Comparison of ENCODE assay signal across 8 cellular contexts in the genomic region with DNA sequence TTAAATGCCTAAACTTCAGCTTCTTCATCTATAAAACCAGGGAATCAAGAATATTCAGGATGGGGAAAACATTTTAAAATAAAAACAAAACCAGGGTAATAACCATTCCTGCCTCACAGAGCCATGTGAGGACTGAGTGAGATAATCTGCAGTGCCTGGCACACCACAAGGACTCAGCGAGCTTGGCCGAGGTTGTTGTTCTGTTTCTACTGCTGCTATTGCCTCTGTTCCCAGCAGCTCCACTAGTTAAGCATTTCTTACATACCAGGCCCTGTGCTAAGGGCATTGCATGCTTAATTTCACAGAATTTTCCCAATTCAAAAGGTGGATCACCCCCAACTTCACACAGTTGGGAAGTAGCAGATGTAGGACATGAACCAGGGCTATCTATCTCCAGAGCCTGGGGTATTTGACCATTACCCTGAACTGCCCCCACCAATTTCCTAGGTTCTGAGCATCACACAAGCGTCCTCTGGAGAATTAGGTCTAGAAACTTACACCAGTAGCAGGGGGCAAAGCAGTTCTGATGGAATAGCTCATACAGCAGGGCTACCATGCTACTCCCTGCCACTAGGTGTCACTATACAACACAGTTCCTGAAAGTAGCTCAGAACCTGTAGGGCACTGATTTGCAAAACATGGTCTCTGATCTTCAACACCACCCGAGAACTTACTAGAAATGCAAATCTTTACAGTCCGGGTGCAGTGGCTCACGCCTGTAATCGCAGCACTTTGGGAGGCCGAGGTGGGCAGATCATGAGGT.
A peak's percentile ranks its signal among the peaks of the same experiment; 100 is the strongest.
DNase-seq lines count a peak whose midpoint lies in the region; ATAC-seq and TF ChIP-seq lines count a peak whose summit lies in the region.

No MANE protein-coding gene starts in this region.

- H3K27ac ChIP-seq in cardiac muscle cell (no peak overlapping the region), right atrium auricular region (no peak overlapping the region), gastroesophageal sphincter (no peak overlapping the region), thoracic aorta (peak overlapping the region; percentile 67 to 84)

- no peak for TF ChIP-seq POLR2A in gastroesophageal sphincter (IDR thresholded peaks at IDR 0.05)

- TF ChIP-seq CTCF in cardiac muscle cell (IDR thresholded peaks at IDR 0.05; ENCODE audit: low read depth, low read length) (peak; percentile 61), right atrium auricular region (IDR thresholded peaks at IDR 0.05) (peak in 1 of 2 donors; percentile 58), gastroesophageal sphincter (IDR thresholded peaks at IDR 0.05) (peak in 3 of 4 experiments; percentile 46 to 60 (median 55)), thoracic aorta (IDR thresholded peaks at IDR 0.05) (peak; percentile 52)

- H3K4me3 ChIP-seq in cardiac muscle cell (no peak overlapping the region), right atrium auricular region (no peak overlapping the region), gastroesophageal sphincter (no peak overlapping the region), thoracic aorta (no peak overlapping the region)

- no peak for TF ChIP-seq EP300 in gastroesophageal sphincter (IDR thresholded peaks at IDR 0.05)

- DNase-seq in cardiac muscle cell (ENCODE audit: low read depth in 1 of 2, low spot score in 1 of 2) (peak in 1 of 2 donors; percentile 61), right atrium auricular region (ENCODE audit: low spot score) (no peak), SW480 (ENCODE audit: low spot score) (peak; percentile 43), thoracic aorta (ENCODE audit: low spot score) (no peak), NCI-H1930 (lab: John Stamatoyannopoulos, UW) (no peak)

- H3K9me3 ChIP-seq in cardiac muscle cell (ENCODE audit: low read depth) = peaks cover 3% of the 10 kb centered on the region
- H3K9me3 ChIP-seq in right atrium auricular region = peaks cover 0 to 9% of the 10 kb centered on the region in 2 donors
- H3K9me3 ChIP-seq in gastroesophageal sphincter = peaks cover 0 to 14% (median 0%) of the 10 kb centered on the region in 3 donors
- no peaks in the 10 kb centered on the region for H3K9me3 ChIP-seq in thoracic aorta

- ATAC-seq in gastroesophageal sphincter (no peak), thoracic aorta (ENCODE audit: insufficient number of reproducible peaks, low FRiP score, low read depth) (no peak), HG02870 (IDR thresholded peaks at IDR 0.05; ENCODE audit: unreplicated experiment) (no peak), HG03565 (IDR thresholded peaks at IDR 0.05; ENCODE audit: unreplicated experiment) (no peak)

- H3K36me3 ChIP-seq in cardiac muscle cell = no peaks in the 10 kb centered on the region
- H3K36me3 ChIP-seq in right atrium auricular region = peaks cover 48% of the 10 kb centered on the region
- H3K36me3 ChIP-seq in gastroesophageal sphincter = peaks cover 0 to 88% of the 10 kb centered on the region in 2 donors
- peaks cover 14% of the 10 kb centered on the region for H3K36me3 ChIP-seq in thoracic aorta

- H3K4me1 ChIP-seq in cardiac muscle cell (ENCODE audit: low read depth) (peaks cover 25% of the 10 kb centered on the region), right atrium auricular region (peaks cover 0 to 66% of the 10 kb centered on the region in 2 donors), gastroesophageal sphincter (peaks cover 0 to 57% (median 18%) of the 10 kb centered on the region in 3 donors), thoracic aorta (ENCODE audit: control insufficient read depth in 1 of 2, low read depth in 2 of 2) (peaks cover 24 to 62% of the 10 kb centered on the region in 2 donors)

- 86 to 100% methylated on average over 3 to 7 of the region's 8 CpGs for WGBS in gastroesophageal sphincter (ENCODE audit: low coverage in 1 of 2), 2 donors

- no peaks in the 10 kb centered on the region for H3K27me3 ChIP-seq in cardiac muscle cell
- no peaks in the 10 kb centered on the region for H3K27me3 ChIP-seq in right atrium auricular region
- H3K27me3 ChIP-seq in gastroesophageal sphincter = no peaks in the 10 kb centered on the region
- H3K27me3 ChIP-seq in thoracic aorta (replicated peaks; ENCODE audit: insufficient read depth) = no peaks in the 10 kb centered on the region

Comparison
In these comparisons a context has a peak if more than half of its experiments do, and no peak if none do; other contexts are left out.
1. H3K27ac ChIP-seq: peak in thoracic aorta (2 of 2); none in cardiac muscle cell (single experiment), right atrium auricular region (0 of 2) and gastroesophageal sphincter (0 of 4).